10 cellular contexts compared by ENCODE assay signal in genomic region chr11:44707094-44707493, GRCh38.
"Had no signal": no experiment of that assay in that cellular context is flagged by ENCODE, and none has a peak within 500 bp of the region (broad histone marks: within the 10 kb centered on the region; RNA-seq: fewer than 3 reads in every experiment).

No MANE protein-coding gene starts in this region.

- H2AFZ ChIP-seq: GM23248, GM23338 had no signal

- H3K9ac ChIP-seq: GM23248 had no signal

- DNase-seq: GM23248, H7, H9, HCEC 1CT, HFFc6 had no signal

- H3K9me3 ChIP-seq: HAP-1 had no signal

- H3K4me3 Mint-ChIP-seq: GM23338, H9, HFFc6 had no signal

- FAIRE-seq: H1, H54 had no signal

- H3K4me3 ChIP-seq: GM23248, GM23338, HAP-1 had no signal

- H3K36me3 ChIP-seq: HAP-1 had no signal

- H3K27ac Mint-ChIP-seq: GM23338, H9, HFFc6 had no signal

- H3K27ac ChIP-seq: GM23248 had no signal

- H3K4me2 ChIP-seq: GM23338 had no signal

- ATAC-seq: GM23338, HCT116 had no signal

- H3K4me1 ChIP-seq: HAP-1 had no signal
